Comparison of ENCODE assay signal across 8 cellular contexts in genomic region chr6:26329763-26330511, GRCh38. TPM values are rescaled to one million over a fixed set of nuclear protein-coding genes. Genes with fewer than 3 reads are reported as not detected.
DNase-seq lines count a peak whose midpoint lies in the region; ATAC-seq, FAIRE-seq and TF ChIP-seq lines count a peak whose summit lies in the region.

No MANE protein-coding gene starts in this region.

- peak in 1 of 2 experiments; percentile 57; a peak in 1 of 4 replicates for TF ChIP-seq EP300 in GM12878 (IDR thresholded peaks at IDR 0.05; ENCODE audit: borderline replicate concordance in 1 of 2, control insufficient read depth in 1 of 2, low read depth in 2 of 2, low read length in 2 of 2)
- no peak for TF ChIP-seq EP300 in esophagus muscularis mucosa (IDR thresholded peaks at IDR 0.05)

- no peaks in the 10 kb centered on the region for H4K20me1 ChIP-seq in GM12878 (ENCODE audit: control insufficient read depth, insufficient read depth)

- H3K27ac ChIP-seq in GM12878 (ENCODE audit: control insufficient read depth, insufficient read depth) (no peak overlapping the region), esophagus muscularis mucosa (replicated peaks in 1 of 4) (no peak overlapping the region)

- H3K9ac ChIP-seq in GM12878 (ENCODE audit: control insufficient read depth, insufficient read depth, low read length) = peak overlapping the region; percentile 67; the same call in 1 of the 2 replicates

- 5% methylated on average over 16 of the region's 16 CpGs for WGBS in GM12878 (ENCODE audit: insufficient coverage, insufficient replicate concordance, low lambda C conversion rate, missing lambda C conversion rate)
- 33% methylated on average over 16 of the region's 16 CpGs for WGBS in esophagus muscularis mucosa

- RAD21 ChIA-PET in GM12878 (lab: Charles Lee; ENCODE audit: unreplicated experiment) = interaction anchor here (1.0 to 2.4 kb wide), 13 partner anchors 10 to 239 kb away, joined by 3 to 7 read pairs (median 3); partner anchors contain the start of gene HMGN4

- DNase-seq in Daoy (ENCODE audit: low read depth) (peak; percentile 78), LoVo (ENCODE audit: low spot score) (peak; percentile 70), SW 1271 (lab: John Stamatoyannopoulos, UW) (peak; percentile 42 to 64), GM12878 (ENCODE audit: low read depth, low spot score) (no peak), mucosa of descending colon (peak in 2 of 3 donors; percentile 43), NCI-H2196 treated with DMSO at 0.1 percent for 48 hours (lab: John Stamatoyannopoulos, UW; ENCODE audit: unreplicated experiment) (no peak), esophagus muscularis mucosa (ENCODE audit: extremely low spot score) (no peak)

- CTCF ChIA-PET in GM12878 (lab: Yijun Ruan, JAX) = interaction anchor here (1.1 to 3.0 kb wide), 11 partner anchors 11 to 265 kb away, joined by 3 to 15 read pairs (median 5); no protein-coding TSS in a partner anchor

- TF ChIP-seq POLR2A in GM12878 (IDR thresholded peaks at IDR 0.05; ENCODE audit: low read depth, low read length) = no peak
- TF ChIP-seq POLR2A in esophagus muscularis mucosa (IDR thresholded peaks at IDR 0.05; ENCODE audit: low read depth) = no peak

- intact Hi-C loops in GM12878 (cut with micrococcal nuclease; ENCODE audit: unreplicated experiment) (loop anchor here (1.0 to 10.0 kb wide), 2 partner anchors 19 to 1145 kb away; partner anchors contain the start of gene ZNF184), mucosa of descending colon (cut with DNase I, micrococcal nuclease) (no loop called here), esophagus muscularis mucosa (cut with DNase I) (loop anchor here (5.0 kb wide), 1 partner anchor 58 kb away; a partner anchor contains a TSS)

- H2AFZ ChIP-seq in GM12878 (ENCODE audit: control insufficient read depth, low read depth, low read length) = peak overlapping the region; percentile 64

- TF ChIP-seq RAD21 in GM12878 (IDR thresholded peaks at IDR 0.05; ENCODE audit: insufficient read depth, low read depth, low read length) = no peak

- SMC1A ChIA-PET in GM12878 (lab: Charles Lee; ENCODE audit: uncharacterized antibody, unreplicated experiment) = interaction anchor here (0.5 to 5.0 kb wide), 19 partner anchors 8 to 267 kb away, joined by 3 to 37 read pairs (median 4); partner anchors contain the start of gene BTN2A2

- H3K36me3 ChIP-seq in GM12878 (ENCODE audit: control insufficient read depth in 2 of 2, insufficient read depth in 2 of 2, low read length in 1 of 2) (no peaks in the 10 kb centered on the region), mucosa of descending colon (ENCODE audit: low read depth) (no peaks in the 10 kb centered on the region), esophagus muscularis mucosa (no peaks in the 10 kb centered on the region)

- POLR2A ChIA-PET in GM12878 (lab: Charles Lee) = interaction anchor here (0.6 to 1.7 kb wide), 9 partner anchors 9 to 1481 kb away, joined by 3 to 10 read pairs (median 4); partner anchors contain the start of gene HMGN4

- TF ChIP-seq CTCF in GM12878 (IDR thresholded peaks at IDR 0.05 in 2 of 3, conservative IDR thresholded peaks at IDR 0.05 in 1 of 3; ENCODE audit: control insufficient read depth in 2 of 3, extremely low read depth in 1 of 3, insufficient read depth in 1 of 3, low read depth in 3 of 3, low read length in 3 of 3) (no peak), mucosa of descending colon (IDR thresholded peaks at IDR 0.05) (no peak), esophagus muscularis mucosa (IDR thresholded peaks at IDR 0.05) (no peak)

- peak overlapping the region; percentile 95 for H3K4me2 ChIP-seq in GM12878 (ENCODE audit: control insufficient read depth, insufficient read depth)

- no TSS peak for BruUV-seq in GM12878 (replicated peaks; lab: Mats Ljungman, UMichigan)

- no peaks in the 10 kb centered on the region for H3K9me3 ChIP-seq in GM12878 (replicated peaks; ENCODE audit: control insufficient read depth, insufficient read depth, low read length)
- H3K9me3 ChIP-seq in mucosa of descending colon = no peaks in the 10 kb centered on the region
- no peaks in the 10 kb centered on the region for H3K9me3 ChIP-seq in esophagus muscularis mucosa

- H3K27me3 ChIP-seq in GM12878 (replicated peaks in 1 of 2; ENCODE audit: control insufficient read depth in 2 of 2, insufficient read depth in 2 of 2, low read length in 1 of 2) (no peaks in the 10 kb centered on the region), esophagus muscularis mucosa (peaks cover 0 to 90% (median 62%) of the 10 kb centered on the region in 4 donors)

- in situ Hi-C loops in GM12878 (cut with MboI) = loop anchor here (5.0 to 10.0 kb wide), 2 partner anchors 222 to 1145 kb away; partner anchors contain the start of gene ZNF184

- peak; percentile 54 for ATAC-seq in GM12878
- peak; percentile 49 for ATAC-seq in mucosa of descending colon
- ATAC-seq in HG02763 (IDR thresholded peaks at IDR 0.05; ENCODE audit: unreplicated experiment) = no peak

- H3K4me1 ChIP-seq in GM12878 (ENCODE audit: control insufficient read depth, insufficient read depth, low read length) = no peaks in the 10 kb centered on the region
- peaks cover 9% of the 10 kb centered on the region for H3K4me1 ChIP-seq in mucosa of descending colon (ENCODE audit: low read depth)
- H3K4me1 ChIP-seq in esophagus muscularis mucosa = peaks cover 0 to 10% (median 3%) of the 10 kb centered on the region in 4 donors

- H3K4me3 ChIP-seq in GM12878 (peak overlapping the region; percentile 83), mucosa of descending colon (no peak overlapping the region), esophagus muscularis mucosa (no peak overlapping the region)

- H3K79me2 ChIP-seq in GM12878 (ENCODE audit: control insufficient read depth, insufficient read depth, low read length) = no peaks in the 10 kb centered on the region

- FAIRE-seq in GM12878 (lab: Jason Lieb, UNC) = no peak

RNA-seq across cellular contexts. Expression of gene BTN3A2, which starts 35.1 kb away (rescaled TPM):
- total RNA-seq in Daoy (2014; rRNA removed; shearing (Covaris generic)) = 18.3 and 26.2 TPM in 2 replicates
- 134 and 147 TPM in 2 replicates for total RNA-seq in GM12878 (2013; cell fraction: nucleolus; rRNA removed)
- total RNA-seq in GM12878 (2014; rRNA removed) (17.2 and 17.3 TPM in 2 replicates), GM12878 (2014; rRNA removed; fragmentation: Illumina TruSeq; extraction: Trizol) (19.5 and 20.9 TPM in 2 replicates), GM12878 (2021) (26.1 and 27.8 TPM in 2 replicates), mucosa of descending colon (10 to 100 TPM; 48.0 to 55.1 (median 48.7) TPM), esophagus muscularis mucosa (10 to 100 TPM in 2 of 4 donors, 1 to 10 TPM in 2; 6.6 to 14.1 (median 11.2) TPM)
- 22.1 TPM for polyA plus RNA-seq in GM12878 (2011; ENCODE audit: low read depth)
- polyA plus RNA-seq in GM12878 (2011; rRNA removed) (74.7 and 80.5 TPM in 2 replicates), GM12878 (2014; fragmentation: Illumina TruSeq; extraction: Trizol) (25.1 and 25.2 TPM in 2 replicates), GM12878 (2014; fragmentation: Nextera tagmentation; extraction: Ambion mirVana) (10 to 100 TPM; 15.9 to 22.2 TPM), GM12878 (2014; rRNA removed) (19.5 and 19.6 TPM in 2 replicates), GM12878 (2016; fragmentation: Nextera tagmentation; extraction: Ambion mirVana) (10 to 100 TPM; 13.6 to 14.7 TPM)
- polyA plus RNA-seq in GM12878 (2011; cell fraction: cytosol; rRNA removed) = 40.4 and 44.5 TPM in 2 replicates
- polyA plus RNA-seq in GM12878 (2011; cell fraction: nucleus; rRNA removed) = 82.7 and 117 TPM in 2 replicates
- polyA plus RNA-seq in GM12878 (2012) = 26.4 and 31.9 TPM in 2 replicates
- polyA minus RNA-seq in GM12878 (2011; rRNA and poly(A)+ RNA removed) = 59.7 and 127 TPM in 2 replicates
- polyA minus RNA-seq in GM12878 (2011; cell fraction: cytosol; rRNA and poly(A)+ RNA removed) = 9.1 and 15.6 TPM in 2 replicates
- 41.1 and 44.0 TPM in 2 replicates for polyA minus RNA-seq in GM12878 (2011; cell fraction: nucleus; rRNA and poly(A)+ RNA removed)

RNA-seq across cellular contexts. Expression of gene BTN2A2, which starts 53.0 kb away (rescaled TPM):
- total RNA-seq in Daoy (2014; rRNA removed; shearing (Covaris generic)) = 8.4 and 14.3 TPM in 2 replicates
- total RNA-seq in GM12878 (2013; cell fraction: nucleolus; rRNA removed) = 227 and 232 TPM in 2 replicates
- total RNA-seq in GM12878 (2014; rRNA removed) = 24.7 and 28.3 TPM in 2 replicates
- 26.3 and 27.5 TPM in 2 replicates for total RNA-seq in GM12878 (2014; rRNA removed; fragmentation: Illumina TruSeq; extraction: Trizol)
- 28.5 and 32.7 TPM in 2 replicates for total RNA-seq in GM12878 (2021)
- polyA plus RNA-seq in GM12878 (2011; ENCODE audit: low read depth) = 17.7 TPM
- polyA plus RNA-seq in GM12878 (2011; rRNA removed) = 70.8 and 76.4 TPM in 2 replicates
- 54.8 and 60.3 TPM in 2 replicates for polyA plus RNA-seq in GM12878 (2011; cell fraction: cytosol; rRNA removed)
- 226 and 267 TPM in 2 replicates for polyA plus RNA-seq in GM12878 (2011; cell fraction: nucleus; rRNA removed)
- polyA plus RNA-seq in GM12878 (2012) = 20.4 and 30.9 TPM in 2 replicates
- polyA plus RNA-seq in GM12878 (2014; fragmentation: Illumina TruSeq; extraction: Trizol) = 29.8 and 31.7 TPM in 2 replicates
- polyA plus RNA-seq in GM12878 (2014; fragmentation: Nextera tagmentation; extraction: Ambion mirVana) = 10 to 100 TPM; 14.7 to 30.9 TPM
- 25.9 and 29.4 TPM in 2 replicates for polyA plus RNA-seq in GM12878 (2014; rRNA removed)
- 10 to 100 TPM; 16.3 to 16.7 TPM for polyA plus RNA-seq in GM12878 (2016; fragmentation: Nextera tagmentation; extraction: Ambion mirVana)
- polyA minus RNA-seq in GM12878 (2011; rRNA and poly(A)+ RNA removed) = 117 TPM in 2 replicates
- polyA minus RNA-seq in GM12878 (2011; cell fraction: cytosol; rRNA and poly(A)+ RNA removed) = 14.4 and 20.5 TPM in 2 replicates
- 83.3 and 115 TPM in 2 replicates for polyA minus RNA-seq in GM12878 (2011; cell fraction: nucleus; rRNA and poly(A)+ RNA removed)
- total RNA-seq in mucosa of descending colon = 10 to 100 TPM in 1 of 3 donors, 1 to 10 TPM in 2; 7.0 to 12.6 (median 9.2) TPM
- 1 to 10 TPM; 6.1 to 7.7 (median 6.9) TPM for total RNA-seq in esophagus muscularis mucosa

Comparison
In these comparisons a context has a peak if more than half of its experiments do, and no peak if none do; other contexts are left out.
1. DNase-seq: peak in Daoy (single experiment), LoVo (single experiment), SW 1271 (2 of 2) and mucosa of descending colon (2 of 3); none in GM12878 (single experiment), NCI-H2196 treated with DMSO at 0.1 percent for 48 hours (single experiment) and esophagus muscularis mucosa (single experiment).
2. intact Hi-C loops: an anchor here in GM12878 (1.0 to 10.0 kb wide) and esophagus muscularis mucosa (5.0 kb wide); none called in mucosa of descending colon.